23 cellular contexts compared by ENCODE assay signal in the genomic region with DNA sequence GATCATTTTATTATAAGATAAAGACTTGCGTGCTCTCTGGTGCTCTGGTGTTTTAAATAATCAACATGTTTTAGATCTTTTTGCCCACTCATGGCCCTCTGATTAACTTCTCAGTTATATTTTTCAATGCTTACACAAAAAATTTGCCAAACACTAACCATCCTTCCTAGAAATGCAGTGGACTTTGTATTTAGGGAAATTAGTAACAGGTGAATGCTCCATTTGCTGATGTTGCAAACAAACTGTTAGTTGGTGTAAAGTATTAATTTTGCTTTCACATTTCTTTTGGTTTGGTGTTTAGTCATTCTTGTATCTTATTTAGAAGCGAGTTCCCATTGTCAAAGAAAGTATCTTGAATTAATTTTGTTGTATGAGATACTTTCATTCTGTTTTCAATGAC. TPM values are rescaled to one million over a fixed set of nuclear protein-coding genes. Genes with fewer than 3 reads are reported as not detected.
"Had no signal": no experiment of that assay in that cellular context is flagged by ENCODE, and none has a peak within 500 bp of the region (broad histone marks: within the 10 kb centered on the region; RNA-seq: fewer than 3 reads in every experiment).

No MANE protein-coding gene starts in this region.

- H3K9me3 Mint-ChIP-seq: memory B cell; natural killer cell; neural progenitor cell; stimulated activated memory B cell treated with anti-CD40 and anti-IgM and Interleukin-4, amounts not matched to agents 10 μg/mL and 1 μg/mL and 100 μg/mL, for 72 hours had no signal

- H3K9me3 ChIP-seq: gastrocnemius medialis, prostate gland, right atrium auricular region, spleen, transverse colon, upper lobe of right lung, uterus had no signal

- H3K9ac ChIP-seq: neural progenitor cell had no signal

- H3K27me3 ChIP-seq: right atrium auricular region had no signal

- H3K27ac Mint-ChIP-seq: effector memory CD8-positive, alpha-beta T cell; memory B cell; natural killer cell; neural progenitor cell; stimulated activated memory B cell treated with anti-CD40 and anti-IgM and Interleukin-4, amounts not matched to agents 10 μg/mL and 1 μg/mL and 100 μg/mL, for 72 hours had no signal

- H3K4me3 ChIP-seq: gastrocnemius medialis, lung, neural progenitor cell, prostate gland, right atrium auricular region, skin epidermis, spleen, transverse colon, uterus had no signal

- H3K36me3 ChIP-seq: gastrocnemius medialis, neural progenitor cell, prostate gland, right atrium auricular region, spleen, transverse colon, upper lobe of right lung, uterus had no signal

- H3K27ac ChIP-seq: epithelial cell of prostate, gastrocnemius medialis, neural progenitor cell, prostate gland, right atrium auricular region, skin epidermis, spleen, transverse colon, upper lobe of right lung, uterus had no signal

- H3K4me3 Mint-ChIP-seq: effector memory CD8-positive, alpha-beta T cell; memory B cell; natural killer cell; neural progenitor cell; stimulated activated memory B cell treated with anti-CD40 and anti-IgM and Interleukin-4, amounts not matched to agents 10 μg/mL and 1 μg/mL and 100 μg/mL, for 72 hours had no signal

- H3K4me2 ChIP-seq: neural progenitor cell had no signal

- DNase-seq: cortex of kidney; effector memory CD8-positive, alpha-beta T cell; foreskin fibroblast; gastrocnemius medialis; head of caudate nucleus; left ventricle myocardium superior; natural killer cell; spleen; stimulated activated CD4-positive, alpha-beta T cell treated with anti-CD3 and anti-CD28 coated beads, Interleukin-4, amount 100 ng/mL, for 4 hours; stimulated activated naive CD8-positive, alpha-beta T cell treated with anti-CD3 and anti-CD28 coated beads, Interleukin-15, Interleukin-2, amounts not matched to agents 100 U/mL and 50 U/mL, for 24 hours; transverse colon; upper lobe of right lung; uterus had no signal

- H3K4me1 ChIP-seq: gastrocnemius medialis, prostate gland had no signal

- ATAC-seq: effector memory CD8-positive, alpha-beta T cell; esophagus mucosa; gastrocnemius medialis; left ventricle myocardium superior; natural killer cell; stimulated activated memory B cell treated with anti-CD40 and anti-IgM and Interleukin-4, amounts not matched to agents 10 μg/mL and 1 μg/mL and 100 μg/mL, for 72 hours; stimulated activated naive CD8-positive, alpha-beta T cell treated with anti-CD3 and anti-CD28 coated beads, Interleukin-15, Interleukin-2, amounts not matched to agents 100 U/mL and 50 U/mL, for 24 hours; upper lobe of right lung had no signal

- H2AFZ ChIP-seq: neural progenitor cell had no signal

- H3K36me3 Mint-ChIP-seq: memory B cell; natural killer cell; neural progenitor cell; stimulated activated memory B cell treated with anti-CD40 and anti-IgM and Interleukin-4, amounts not matched to agents 10 μg/mL and 1 μg/mL and 100 μg/mL, for 72 hours had no signal

RNA-seq across cellular contexts. Expression of gene KL, which starts 2.7 kb away (rescaled TPM):
- total RNA-seq: natural killer cell, osteoblast had no signal
